ENCODE assay signal across 14 cellular contexts in genomic region chr7:40470111-40470736, GRCh38.
DNase-seq lines count a peak whose midpoint lies in the region; ATAC-seq and TF ChIP-seq lines count a peak whose summit lies in the region.
"Had no signal": no experiment of that assay in that cellular context is flagged by ENCODE, and none has a peak within 500 bp of the region (broad histone marks: within the 10 kb centered on the region; RNA-seq: fewer than 3 reads in every experiment).

No MANE protein-coding gene starts in this region.

- peak overlapping the region; percentile 55 for H3K9ac ChIP-seq in smooth muscle cell (ENCODE audit: low read depth)

- no peak for ATAC-seq in GM18502 (IDR thresholded peaks at IDR 0.05; ENCODE audit: poor library complexity, unreplicated experiment)

- no peaks in the 10 kb centered on the region for H3K4me1 ChIP-seq in smooth muscle cell (ENCODE audit: low read depth)
- H3K4me1 ChIP-seq: tibial nerve had no signal

- no peaks in the 10 kb centered on the region for H3K27me3 ChIP-seq in smooth muscle cell (ENCODE audit: low read depth)
- H3K27me3 ChIP-seq: ovary, tibial nerve had no signal

- H3K79me2 ChIP-seq in smooth muscle cell (ENCODE audit: low read depth), result no peaks in the 10 kb centered on the region

- no peaks in the 10 kb centered on the region for H4K20me1 ChIP-seq in smooth muscle cell (ENCODE audit: low read depth)

- 57% methylated on average over 7 of the region's 7 CpGs for WGBS in smooth muscle cell (ENCODE audit: low lambda C conversion rate)

- peak; percentile 69 for DNase-seq in ELR (ENCODE audit: low read depth)
- DNase-seq in iris pigment epithelial cell (ENCODE audit: low read depth), result peak; percentile 51
- DNase-seq in smooth muscle cell (lab: John Stamatoyannopoulos, UW; ENCODE audit: unreplicated experiment), result no peak
- DNase-seq in SHP77 (lab: John Stamatoyannopoulos, UW), result no peak
- DNase-seq in COR-L47 (lab: John Stamatoyannopoulos, UW), result no peak
- no peak for DNase-seq in retina
- DNase-seq: C1 segment of cervical spinal cord, DND-41, erythroblast, ovary had no signal

- H3K27ac ChIP-seq in smooth muscle cell (ENCODE audit: low read depth), result peak overlapping the region; percentile 90
- H3K27ac ChIP-seq: ovary, SK-N-MC, tibial nerve had no signal

- H3K4me2 ChIP-seq in smooth muscle cell, result peak overlapping the region; percentile 55

- H3K4me3 ChIP-seq in WI38 (ENCODE audit: low read depth, low read length) (peak overlapping the region; percentile 12; the same call in 1 of the 2 replicates), smooth muscle cell (no peak overlapping the region)
- H3K4me3 ChIP-seq: ovary, SK-N-MC, tibial nerve had no signal

- TF ChIP-seq CTCF in WI38 (IDR thresholded peaks at IDR 0.05; ENCODE audit: low read depth, low read length), result no peak
- no peak for TF ChIP-seq CTCF in smooth muscle cell (IDR thresholded peaks at IDR 0.05; ENCODE audit: borderline replicate concordance, insufficient read depth, poor library complexity, severe bottlenecking)

- H3K9me3 ChIP-seq in smooth muscle cell (replicated peaks; ENCODE audit: low read depth), result no peaks in the 10 kb centered on the region
- H3K9me3 ChIP-seq: ovary, tibial nerve had no signal

- H3F3A ChIP-seq in smooth muscle cell (ENCODE audit: low read depth), result peaks cover 17% of the 10 kb centered on the region

- H3K36me3 ChIP-seq in smooth muscle cell (ENCODE audit: low read depth), result no peaks in the 10 kb centered on the region
- H3K36me3 ChIP-seq: ovary, tibial nerve had no signal

- no peak overlapping the region for H2AFZ ChIP-seq in smooth muscle cell (ENCODE audit: low read depth)

Comparison
In these comparisons a context has a peak if more than half of its experiments do, and no peak if none do; other contexts are left out.
1. DNase-seq: peak in ELR (single experiment) and iris pigment epithelial cell (single experiment); none in smooth muscle cell (single experiment), SHP77 (0 of 2), COR-L47 (single experiment) and retina (single experiment).